Comparison of ENCODE assay signal across 15 cellular contexts in the genomic region with DNA sequence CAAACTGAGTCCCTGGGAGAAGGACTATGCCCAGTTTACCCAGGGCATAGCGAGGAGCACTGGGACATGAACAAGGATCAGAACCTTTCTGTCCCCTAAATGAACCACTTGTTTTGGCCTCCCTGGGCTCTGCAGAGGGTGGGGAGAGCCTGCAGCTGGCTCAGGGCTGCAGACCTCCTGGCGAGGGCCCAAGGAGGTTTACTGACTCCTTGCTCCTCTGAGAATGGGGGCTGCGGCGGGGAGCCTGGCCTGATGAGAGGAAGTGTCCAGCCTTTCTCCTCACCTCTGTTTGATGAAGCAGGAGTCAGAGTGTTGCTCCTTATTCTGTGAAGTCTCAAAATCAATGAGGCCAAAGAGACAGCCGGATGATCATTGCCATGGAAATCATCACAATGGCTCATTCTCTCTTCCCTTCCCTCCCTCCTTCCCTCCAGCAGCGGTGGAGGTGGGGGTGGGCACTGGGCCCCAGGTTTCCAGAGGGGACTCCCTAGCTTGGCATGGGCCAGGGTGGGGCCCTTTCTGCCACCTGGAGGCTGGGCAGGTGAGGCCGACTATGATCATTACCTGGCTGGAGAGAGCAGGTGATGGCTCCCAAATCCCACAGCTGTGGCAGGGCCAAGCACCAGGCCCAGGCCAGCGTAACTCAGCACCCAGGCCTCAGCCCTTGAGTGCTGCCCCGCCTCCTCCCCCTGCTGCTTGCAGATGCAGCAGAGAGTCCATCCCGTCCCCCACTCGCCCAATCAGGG.
DNase-seq lines count a peak whose midpoint lies in the region; ATAC-seq and TF ChIP-seq lines count a peak whose summit lies in the region.
"Had no signal": no experiment of that assay in that cellular context is flagged by ENCODE, and none has a peak within 500 bp of the region (broad histone marks: within the 10 kb centered on the region; RNA-seq: fewer than 3 reads in every experiment).

No MANE protein-coding gene starts in this region.

- peak in 9 of 14 donors; percentile 24 to 64 (median 49) for DNase-seq in C1 segment of cervical spinal cord (lab: John Stamatoyannopoulos, UW)
- DNase-seq in NCI-H69 (lab: John Stamatoyannopoulos, UW), result peak; percentile 32
- DNase-seq in head of caudate nucleus, result peak in 34 of 42 donors; percentile 19 to 79 (median 54)
- DNase-seq in nucleus accumbens (lab: John Stamatoyannopoulos, UW), result peak in 39 of 56 donors; percentile 9 to 79 (median 45)
- DNase-seq in heart right ventricle, result no peak
- no peak for DNase-seq in glomerular visceral epithelial cell (ENCODE audit: extremely low spot score)
- DNase-seq in ovary, result no peak
- no peak for DNase-seq in left cardiac atrium
- DNase-seq: ACHN, COR-L47, KG1, NCI-H187, SJCRH30 had no signal

- H3K4me3 ChIP-seq in heart right ventricle (no peak overlapping the region), ovary (no peak overlapping the region)
- H3K4me3 ChIP-seq: HAP-1, SJCRH30 had no signal

- H3K4me1 ChIP-seq in heart right ventricle (peaks cover 0 to 5% (median 0%) of the 10 kb centered on the region in 9 donors), ovary (ENCODE audit: insufficient read depth) (no peaks in the 10 kb centered on the region)
- H3K4me1 ChIP-seq: HAP-1, SJCRH30 had no signal

- TF ChIP-seq POLR2A in ovary (IDR thresholded peaks at IDR 0.05), result no peak

- no peak for TF ChIP-seq CTCF in heart right ventricle (IDR thresholded peaks at IDR 0.05)
- no peak for TF ChIP-seq CTCF in ovary (IDR thresholded peaks at IDR 0.05)

- H3K27ac ChIP-seq in heart right ventricle (no peak overlapping the region), ovary (no peak overlapping the region)
- H3K27ac ChIP-seq: SJCRH30 had no signal

- H3K27me3 ChIP-seq in heart right ventricle, result peaks cover 0 to 18% (median 7%) of the 10 kb centered on the region in 7 donors
- no peaks in the 10 kb centered on the region for H3K27me3 ChIP-seq in ovary
- H3K27me3 ChIP-seq: SJCRH30 had no signal

- H3K9me3 ChIP-seq in heart right ventricle (no peaks in the 10 kb centered on the region), ovary (no peaks in the 10 kb centered on the region)
- H3K9me3 ChIP-seq: HAP-1, SJCRH30 had no signal

- WGBS in heart right ventricle, 2 donors, result 95 to 99% methylated on average over 11 of the region's 11 CpGs
- 84 to 93% (median 92%) methylated on average over 10 to 11 of the region's 11 CpGs for WGBS in ovary, 3 donors

- ATAC-seq in heart right ventricle (no peak), left cardiac atrium (no peak)
- ATAC-seq: Panc1 had no signal

- intact Hi-C loops in head of caudate nucleus (cut with DNase I) (no loop called here), heart right ventricle (cut with DNase I) (no loop called here), ovary (cut with DNase I) (no loop called here), left cardiac atrium (cut with DNase I) (no loop called here)

- H3K36me3 ChIP-seq in heart right ventricle, result peaks cover 0 to 15% (median 0%) of the 10 kb centered on the region in 9 donors
- no peaks in the 10 kb centered on the region for H3K36me3 ChIP-seq in ovary
- H3K36me3 ChIP-seq: HAP-1, SJCRH30 had no signal

- TF ChIP-seq EP300 in ovary (IDR thresholded peaks at IDR 0.05), result no peak

Comparison
In these comparisons a context has a peak if more than half of its experiments do, and no peak if none do; other contexts are left out.
1. DNase-seq: peak in C1 segment of cervical spinal cord (9 of 14), NCI-H69 (single experiment), head of caudate nucleus (34 of 42) and nucleus accumbens (39 of 56); none in heart right ventricle (0 of 2), glomerular visceral epithelial cell (single experiment), ovary (0 of 5) and left cardiac atrium (single experiment).